Comparison of ENCODE assay signal across 8 cellular contexts in the genomic region with DNA sequence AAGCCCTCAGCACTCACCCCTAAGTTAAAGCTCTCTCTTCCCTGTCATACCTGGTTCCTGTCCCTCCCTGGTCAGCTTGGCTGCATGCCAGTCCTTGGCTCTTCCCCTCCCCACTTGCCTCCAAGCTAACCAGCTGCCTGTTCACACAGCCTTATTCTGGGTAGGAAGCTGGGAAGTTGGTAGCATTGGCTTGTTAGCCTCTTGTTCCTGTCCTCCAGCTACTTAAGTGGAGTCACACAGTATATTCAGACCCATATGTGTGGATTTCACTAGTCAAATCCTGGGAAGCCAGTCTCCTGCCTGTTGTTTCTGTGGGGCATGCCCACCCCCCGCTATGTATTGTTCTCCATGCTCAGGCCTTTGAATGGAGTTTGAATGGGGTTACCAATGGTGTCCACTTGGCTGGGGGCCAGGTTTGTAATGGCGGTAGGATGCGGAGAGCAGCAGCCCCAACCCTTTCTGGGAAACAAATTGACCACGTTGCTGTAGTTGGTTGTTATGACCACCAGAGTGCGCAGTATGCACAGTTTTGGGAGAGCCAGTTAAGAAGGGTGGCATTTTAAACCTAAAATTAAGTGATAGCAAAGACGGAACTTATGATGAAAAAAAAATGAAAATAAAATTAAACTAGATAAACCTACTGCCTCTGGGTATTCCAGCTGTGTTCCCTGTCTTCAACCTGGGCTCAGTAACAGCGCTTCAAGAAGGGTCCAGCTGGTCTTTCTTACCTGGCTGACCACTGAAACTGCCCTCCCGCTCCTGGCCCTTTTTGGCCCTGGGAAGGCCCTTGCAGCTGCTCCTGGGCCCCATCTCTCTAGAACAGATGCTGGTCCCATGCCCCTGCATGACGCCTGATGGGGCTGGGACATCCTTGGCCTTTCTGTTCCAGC. TPM values are rescaled to one million over a fixed set of nuclear protein-coding genes. Genes with fewer than 3 reads are reported as not detected.
DNase-seq lines count a peak whose midpoint lies in the region; ATAC-seq and TF ChIP-seq lines count a peak whose summit lies in the region.

No MANE protein-coding gene starts in this region.

- no peak overlapping the region for H3K27ac Mint-ChIP-seq in naive thymus-derived CD8-positive, alpha-beta T cell

- peak; percentile 91 for DNase-seq in ELF-1 (ENCODE audit: low read depth, low spot score)
- DNase-seq in HuH-7.5 (ENCODE audit: low spot score): peak; percentile 64
- DNase-seq in activated CD8-positive, alpha-beta memory T cell treated with anti-CD3 and anti-CD28 coated beads, Interleukin-2, amount 50 U/mL, for 4 hours: peak; percentile 69
- peak; percentile 34 to 85 (median 70) for DNase-seq in naive thymus-derived CD8-positive, alpha-beta T cell
- peak; percentile 32 to 74 (median 54) for DNase-seq in stimulated activated naive CD4-positive, alpha-beta T cell (lab: John Stamatoyannopoulos, UW)

- peaks cover 0 to 2% (median 0%) of the 10 kb centered on the region in 5 donors for H3K27me3 Mint-ChIP-seq in naive thymus-derived CD8-positive, alpha-beta T cell

- no peaks in the 10 kb centered on the region for H4K20me1 ChIP-seq in OCI-LY1 (ENCODE audit: insufficient read depth, low read length)

- no peaks in the 10 kb centered on the region for H3K27me3 ChIP-seq in OCI-LY1 (ENCODE audit: insufficient read depth, low read length)

- H3K36me3 Mint-ChIP-seq in naive thymus-derived CD8-positive, alpha-beta T cell: no peaks in the 10 kb centered on the region

- peak; percentile 85 for TF ChIP-seq CTCF in OCI-LY1 (IDR thresholded peaks at IDR 0.05; ENCODE audit: low read length)

- H3K27ac ChIP-seq in OCI-LY1 (ENCODE audit: low read depth, low read length, poor library complexity, severe bottlenecking): no peak overlapping the region

- H3K9ac ChIP-seq in OCI-LY1 (ENCODE audit: low read length): no peak overlapping the region

- no peaks in the 10 kb centered on the region for H3K4me1 ChIP-seq in OCI-LY1 (ENCODE audit: insufficient read depth, low read length, severe bottlenecking)

- H3K4me3 Mint-ChIP-seq in naive thymus-derived CD8-positive, alpha-beta T cell: no peak overlapping the region

- H2AFZ ChIP-seq in OCI-LY1 (ENCODE audit: low read length): no peak overlapping the region

- H3K4me1 Mint-ChIP-seq in naive thymus-derived CD8-positive, alpha-beta T cell: peaks cover 2 to 12% (median 12%) of the 10 kb centered on the region in 4 donors

- ATAC-seq in esophagus mucosa: peak; percentile 80
- peak; percentile 75 to 83 for ATAC-seq in naive thymus-derived CD8-positive, alpha-beta T cell
- no peak for ATAC-seq in GM19351 (IDR thresholded peaks at IDR 0.05; ENCODE audit: unreplicated experiment)

- no peak overlapping the region for H3K4me3 ChIP-seq in OCI-LY1 (ENCODE audit: low read depth, low read length, poor library complexity, severe bottlenecking)

- H3K9me2 ChIP-seq in OCI-LY1 (ENCODE audit: low read depth, low read length): no peaks in the 10 kb centered on the region

- H3K4me2 ChIP-seq in OCI-LY1 (ENCODE audit: low read length): no peak overlapping the region

- H3F3A ChIP-seq in OCI-LY1 (ENCODE audit: insufficient read depth, low read length): no peaks in the 10 kb centered on the region

- no peaks in the 10 kb centered on the region for H3K79me2 ChIP-seq in OCI-LY1 (ENCODE audit: insufficient read depth, low read length)

- H3K9me3 Mint-ChIP-seq in naive thymus-derived CD8-positive, alpha-beta T cell: no peaks in the 10 kb centered on the region

- POLR2A ChIA-PET in naive thymus-derived CD8-positive, alpha-beta T cell (lab: Charles Lee): interaction anchor here (0.7 to 1.7 kb wide), 3 partner anchors 10 to 822 kb away, joined by 3 to 6 read pairs (median 5); a partner anchor contains a TSS

- no peaks in the 10 kb centered on the region for H3K36me3 ChIP-seq in OCI-LY1 (ENCODE audit: insufficient read depth, low read length)

- no peaks in the 10 kb centered on the region for H3K9me3 ChIP-seq in OCI-LY1 (ENCODE audit: low read length)

RNA-seq across cellular contexts. Expression of a gene that starts 10.7 kb away (rescaled TPM):
- total RNA-seq in esophagus mucosa: 2,660 TPM
- total RNA-seq in naive thymus-derived CD8-positive, alpha-beta T cell: 1,000 to 10,000 TPM; 5,159 to 5,268 TPM
- polyA plus RNA-seq in naive thymus-derived CD8-positive, alpha-beta T cell: 1,000 to 10,000 TPM; 6,922 to 7,216 (median 7,023) TPM

RNA-seq across cellular contexts. Expression of a gene that starts 37.2 kb away (rescaled TPM):
- 7.6 TPM for total RNA-seq in esophagus mucosa
- total RNA-seq in naive thymus-derived CD8-positive, alpha-beta T cell: 10 to 100 TPM; 60.0 to 65.3 TPM
- polyA plus RNA-seq in naive thymus-derived CD8-positive, alpha-beta T cell: 10 to 100 TPM in 1 of 3 donors, 1 to 10 TPM in 2; 7.6 to 12.2 (median 9.0) TPM

RNA-seq across cellular contexts. Expression of a gene that starts 44.4 kb away (rescaled TPM):
- 0.84 TPM for total RNA-seq in esophagus mucosa
- total RNA-seq in naive thymus-derived CD8-positive, alpha-beta T cell: 1 to 10 TPM in 1 of 2 experiments, under 1 TPM in 1; 0.66 to 1.3 TPM
- polyA plus RNA-seq in naive thymus-derived CD8-positive, alpha-beta T cell: 1 to 10 TPM in 1 of 3 donors, under 1 TPM in 2; 0.38 to 1.2 (median 0.74) TPM
